In genomic region chr5:74636552-74636951, GRCh38 we compare ENCODE assay signal across 29 cellular contexts. TPM values are rescaled to one million over a fixed set of nuclear protein-coding genes. Genes with fewer than 3 reads are reported as not detected.
DNase-seq lines count a peak whose midpoint lies in the region; ATAC-seq, FAIRE-seq and TF ChIP-seq lines count a peak whose summit lies in the region.
"Had no signal": no experiment of that assay in that cellular context is flagged by ENCODE, and none has a peak within 500 bp of the region (broad histone marks: within the 10 kb centered on the region; RNA-seq: fewer than 3 reads in every experiment).

No MANE protein-coding gene starts in this region.

- no peak for TF ChIP-seq CTCF in Loucy (conservative IDR thresholded peaks at IDR 0.05; ENCODE audit: low read length)
- TF ChIP-seq CTCF in bronchial epithelial cell (IDR thresholded peaks at IDR 0.05; ENCODE audit: insufficient read depth, low read length, severe bottlenecking): no peak
- TF ChIP-seq CTCF in mesothelial cell of epicardium (IDR thresholded peaks at IDR 0.05; ENCODE audit: unreplicated experiment): no peak

- peak; percentile 45 for DNase-seq in bronchial epithelial cell (ENCODE audit: low read depth)
- DNase-seq in mesothelial cell of epicardium (ENCODE audit: low spot score in 2 of 2, unreplicated experiment in 2 of 2): no peak
- peak; percentile 67 for DNase-seq in small intestine
- no peak for DNase-seq in DMS 273 treated with DMSO at 0.1 percent for 48 hours (lab: John Stamatoyannopoulos, UW)
- DNase-seq in HCEC 1CT: no peak
- DNase-seq: activated CD4-positive, alpha-beta T cell treated with anti-CD3 and anti-CD28 coated beads, Interleukin-2, amount 10 ng/mL, durations not matched to agents 7 days and 5 days; activated CD8-positive, alpha-beta memory T cell treated with anti-CD3 and anti-CD28 coated beads, Interleukin-2, amount 10 ng/mL, durations not matched to agents 7 days and 5 days; AML-193; aorta; CD8-positive, alpha-beta T cell; DND-41; effector memory CD4-positive, alpha-beta T cell; GM23248; heart left ventricle; MG63; NCI-H1417; NCI-H524; retina; stimulated activated CD4-positive, alpha-beta T cell treated with anti-CD3 and anti-CD28 coated beads, Interleukin-4, amount 100 ng/mL, for 24 hours; T-helper 2 cell; thyroid gland had no signal

- no peak for FAIRE-seq in bronchial epithelial cell (lab: Jason Lieb, UNC)
- no peak for FAIRE-seq in small intestine (lab: Jason Lieb, UNC)
- FAIRE-seq: GM12891 had no signal

- peak overlapping the region; percentile 97 for H3K4me3 Mint-ChIP-seq in mesothelial cell of epicardium
- H3K4me3 Mint-ChIP-seq: activated CD4-positive, alpha-beta T cell treated with anti-CD3 and anti-CD28 coated beads, Interleukin-2, amount 10 ng/mL, durations not matched to agents 7 days and 5 days; activated CD8-positive, alpha-beta memory T cell treated with anti-CD3 and anti-CD28 coated beads, Interleukin-2, amount 10 ng/mL, durations not matched to agents 7 days and 5 days; activated T-helper 1 cell treated with anti-CD3 and anti-CD28 coated beads, Interleukin-12 subunit alpha, Interleukin-12 subunit beta, Interleukin-2, Interleukin-4 antibody, amounts not matched to agents 30 ng/mL and 10 ng/mL and 1 ng/mL, durations not matched to agents 14 hours and 24 hours and 36 hours; CD8-positive, alpha-beta T cell; IgD-negative memory B cell; stimulated activated naive CD8-positive, alpha-beta T cell treated with anti-CD3 and anti-CD28 coated beads, Interleukin-15, Interleukin-2, amounts not matched to agents 100 ng/mL and 50 ng/mL, for 24 hours had no signal

- H3K79me2 ChIP-seq in Loucy (ENCODE audit: insufficient read depth, low read length): peaks cover 85% of the 10 kb centered on the region

- peaks cover 31% of the 10 kb centered on the region for H3K36me3 Mint-ChIP-seq in mesothelial cell of epicardium
- H3K36me3 Mint-ChIP-seq: activated CD8-positive, alpha-beta memory T cell treated with anti-CD3 and anti-CD28 coated beads, Interleukin-2, amount 10 ng/mL, durations not matched to agents 7 days and 5 days; CD8-positive, alpha-beta T cell had no signal

- peak overlapping the region; percentile 89 for H3K4me2 ChIP-seq in Loucy (ENCODE audit: low read depth, low read length, poor library complexity, severe bottlenecking)

- no peak overlapping the region for H3K27ac ChIP-seq in small intestine (ENCODE audit: low read depth in 1 of 2, low read length in 1 of 2)
- H3K27ac ChIP-seq: GM23248, heart left ventricle, HL-60, thyroid gland had no signal

- no peaks in the 10 kb centered on the region for H3K27me3 Mint-ChIP-seq in mesothelial cell of epicardium (ENCODE audit: low read depth)
- H3K27me3 Mint-ChIP-seq: IgD-negative memory B cell had no signal

- H3K4me3 ChIP-seq in Loucy (ENCODE audit: low read length, poor library complexity, severe bottlenecking) (no peak overlapping the region), bronchial epithelial cell (ENCODE audit: low read depth, low read length) (no peak overlapping the region), small intestine (ENCODE audit: low read depth in 1 of 2, low read length in 2 of 2) (no peak overlapping the region)
- H3K4me3 ChIP-seq: GM23248, MG63, thyroid gland had no signal

- no peak overlapping the region for H2AFZ ChIP-seq in Loucy (ENCODE audit: low read length)
- H2AFZ ChIP-seq: GM23248 had no signal

- H3K9me3 ChIP-seq in Loucy (ENCODE audit: insufficient read depth, low read depth, low read length): no peaks in the 10 kb centered on the region
- no peaks in the 10 kb centered on the region for H3K9me3 ChIP-seq in small intestine (ENCODE audit: control insufficient read depth, low read depth)
- H3K9me3 ChIP-seq: heart left ventricle, MG63, thyroid gland had no signal

- H3K27me3 ChIP-seq in Loucy (ENCODE audit: insufficient read depth, low read length, poor library complexity, severe bottlenecking) (no peaks in the 10 kb centered on the region), bronchial epithelial cell (ENCODE audit: control insufficient read depth, insufficient read depth, low read length) (no peaks in the 10 kb centered on the region), small intestine (ENCODE audit: control insufficient read depth in 2 of 2, insufficient read depth in 2 of 2, low read length in 2 of 2) (no peaks in the 10 kb centered on the region)
- H3K27me3 ChIP-seq: heart left ventricle, MG63, thyroid gland had no signal

- no peak for ATAC-seq in GM19463 (IDR thresholded peaks at IDR 0.05; ENCODE audit: unreplicated experiment)
- ATAC-seq: activated CD8-positive, alpha-beta memory T cell treated with anti-CD3 and anti-CD28 coated beads, Interleukin-2, amount 10 ng/mL, durations not matched to agents 7 days and 5 days; activated naive CD4-positive, alpha-beta T cell treated with anti-CD3 and anti-CD28 coated beads, Interleukin-2, amount 50 U/mL, for 72 hours; CD8-positive, alpha-beta T cell; heart left ventricle had no signal

- H3K27ac Mint-ChIP-seq in mesothelial cell of epicardium: no peak overlapping the region
- H3K27ac Mint-ChIP-seq: activated CD4-positive, alpha-beta T cell treated with anti-CD3 and anti-CD28 coated beads, Interleukin-2, amount 10 ng/mL, durations not matched to agents 7 days and 5 days; activated CD8-positive, alpha-beta memory T cell treated with anti-CD3 and anti-CD28 coated beads, Interleukin-2, amount 10 ng/mL, durations not matched to agents 7 days and 5 days; activated naive CD4-positive, alpha-beta T cell treated with anti-CD3 and anti-CD28 coated beads, Interleukin-2, amount 50 U/mL, for 72 hours; activated T-helper 1 cell treated with anti-CD3 and anti-CD28 coated beads, Interleukin-12 subunit alpha, Interleukin-12 subunit beta, Interleukin-2, Interleukin-4 antibody, amounts not matched to agents 30 ng/mL and 10 ng/mL and 1 ng/mL, durations not matched to agents 14 hours and 24 hours and 36 hours; CD8-positive, alpha-beta T cell; IgD-negative memory B cell; stimulated activated naive CD8-positive, alpha-beta T cell treated with anti-CD3 and anti-CD28 coated beads, Interleukin-15, Interleukin-2, amounts not matched to agents 100 ng/mL and 50 ng/mL, for 24 hours had no signal

- H3K9me2 ChIP-seq in Loucy (replicated peaks; ENCODE audit: low read depth, low read length): no peaks in the 10 kb centered on the region

- WGBS in small intestine, 3 donors: 18 to 64% (median 41%) methylated on average over 4 of the region's 4 CpGs

- H3F3A ChIP-seq in Loucy (ENCODE audit: low read depth): no peaks in the 10 kb centered on the region

- H3K4me1 ChIP-seq in Loucy (ENCODE audit: insufficient read depth, low read length, poor library complexity, severe bottlenecking) (peaks cover 39% of the 10 kb centered on the region), small intestine (ENCODE audit: control insufficient read depth in 2 of 2, insufficient read depth in 1 of 2, low read depth in 1 of 2, low read length in 1 of 2) (peaks cover 3 to 12% of the 10 kb centered on the region in 2 donors)

- no peaks in the 10 kb centered on the region for H3K9me3 Mint-ChIP-seq in mesothelial cell of epicardium
- H3K9me3 Mint-ChIP-seq: activated CD4-positive, alpha-beta T cell treated with anti-CD3 and anti-CD28 coated beads, Interleukin-2, amount 10 ng/mL, durations not matched to agents 7 days and 5 days; activated naive CD4-positive, alpha-beta T cell treated with anti-CD3 and anti-CD28 coated beads, Interleukin-2, amount 50 U/mL, for 72 hours; activated T-helper 1 cell treated with anti-CD3 and anti-CD28 coated beads, Interleukin-12 subunit alpha, Interleukin-12 subunit beta, Interleukin-2, Interleukin-4 antibody, amounts not matched to agents 30 ng/mL and 10 ng/mL and 1 ng/mL, durations not matched to agents 14 hours and 24 hours and 36 hours; CD8-positive, alpha-beta T cell; IgD-negative memory B cell had no signal

- no peak overlapping the region for H3K9ac ChIP-seq in Loucy (ENCODE audit: low read depth, low read length, poor library complexity, severe bottlenecking)
- H3K9ac ChIP-seq: GM23248 had no signal

- peaks cover 18% of the 10 kb centered on the region for H4K20me1 ChIP-seq in Loucy (ENCODE audit: insufficient read depth, low read length, poor library complexity, severe bottlenecking)

- peaks cover 61% of the 10 kb centered on the region for H3K4me1 Mint-ChIP-seq in mesothelial cell of epicardium

- peaks cover 32% of the 10 kb centered on the region; the same call in 1 of the 2 replicates for H3K36me3 ChIP-seq in Loucy (ENCODE audit: insufficient read depth, low read length)
- peaks cover 14% of the 10 kb centered on the region for H3K36me3 ChIP-seq in bronchial epithelial cell (ENCODE audit: control insufficient read depth, insufficient read depth, low read length)
- peaks cover 0 to 6% of the 10 kb centered on the region in 2 donors for H3K36me3 ChIP-seq in small intestine (ENCODE audit: control insufficient read depth in 2 of 2, insufficient read depth in 2 of 2, low read length in 2 of 2)
- H3K36me3 ChIP-seq: thyroid gland had no signal

RNA-seq across cellular contexts. Expression of gene ENC1, which starts 4.0 kb away (rescaled TPM):
- 3.5 and 3.9 TPM in 2 replicates for total RNA-seq in bronchial epithelial cell
- total RNA-seq in mesothelial cell of epicardium: 123 to 129 TPM (median 125 TPM) in 3 replicates
- polyA plus RNA-seq in small intestine: 10 to 100 TPM in 2 of 3 donors, 1 to 10 TPM in 1; 6.8 to 20.0 (median 13.9) TPM

RNA-seq across cellular contexts. Expression of gene HEXB, which starts 48.5 kb away (rescaled TPM):
- 220 and 264 TPM in 2 replicates for total RNA-seq in bronchial epithelial cell
- total RNA-seq in mesothelial cell of epicardium: 57.5 to 62.5 TPM (median 58.3 TPM) in 3 replicates
- 100 to 1,000 TPM in 2 of 3 donors, 10 to 100 TPM in 1; 63.5 to 114 (median 109) TPM for polyA plus RNA-seq in small intestine

Comparison
In these comparisons a context has a peak if more than half of its experiments do, and no peak if none do; other contexts are left out.
1. DNase-seq: peak in bronchial epithelial cell (single experiment) and small intestine (single experiment); none in mesothelial cell of epicardium (0 of 2), DMS 273 treated with DMSO at 0.1 percent for 48 hours (single experiment) and HCEC 1CT (single experiment).
2. RNA of gene ENC1, which starts 4.0 kb away (total RNA-seq): 123 to 129 TPM in mesothelial cell of epicardium; 3.5 to 3.9 TPM in bronchial epithelial cell; every median in the first group is over 10 times any median in the second.